In the genomic region with DNA sequence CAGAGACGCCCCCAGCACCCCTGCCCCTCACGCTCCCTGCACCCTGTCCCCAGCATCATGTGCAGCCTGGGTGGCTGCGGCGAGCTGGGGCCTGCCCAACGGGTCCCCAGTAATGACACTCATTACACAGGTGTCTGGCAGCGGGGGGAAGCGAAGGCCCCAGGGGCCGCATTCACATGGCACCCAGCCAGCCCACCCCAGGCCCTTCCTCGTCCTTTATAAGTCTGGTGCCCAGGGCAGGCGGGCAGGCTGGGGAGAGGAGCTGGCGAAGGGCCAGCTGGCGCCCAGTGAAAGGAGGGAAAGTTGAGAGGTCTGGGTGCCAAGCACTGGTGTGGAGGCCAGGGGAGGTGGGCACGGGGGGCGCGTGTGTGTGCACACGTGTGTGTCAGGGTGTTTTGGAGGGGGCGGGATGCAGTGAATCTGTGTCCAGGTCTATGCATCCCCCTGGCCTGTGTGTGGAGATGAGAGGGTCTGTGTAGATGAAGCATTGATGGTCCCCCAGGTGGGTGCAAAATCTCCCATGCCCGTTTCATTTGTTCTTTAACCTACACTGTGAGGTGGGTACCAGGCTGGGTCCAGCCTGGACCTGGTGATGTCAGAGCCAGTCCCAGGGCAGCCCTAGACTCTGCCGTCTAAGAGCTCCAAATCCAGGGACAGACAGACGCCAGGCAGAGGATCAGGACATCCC, we compare ENCODE assay signal across 12 cellular contexts.
A peak's percentile ranks its signal among the peaks of the same experiment; 100 is the strongest.
DNase-seq lines count a peak whose midpoint lies in the region; ATAC-seq and TF ChIP-seq lines count a peak whose summit lies in the region.
"Had no signal": no experiment of that assay in that cellular context is flagged by ENCODE, and none has a peak within 500 bp of the region (broad histone marks: within the 10 kb centered on the region; RNA-seq: fewer than 3 reads in every experiment).

No MANE protein-coding gene starts in this region.

- intact Hi-C loops in gastrocnemius medialis (cut with DNase I; ENCODE audit: low total_unique reads) = loop anchor here (10.0 kb wide), 1 partner anchor 181 kb away; a partner anchor contains a TSS

- H3K4me3 ChIP-seq in coronary artery (no peak overlapping the region), gastrocnemius medialis (no peak overlapping the region)

- in situ Hi-C loops in gastrocnemius medialis (cut with MboI; ENCODE audit: low sequenced_read_pairs in 4 of 4) = loop anchor here in 2 of 4 donors (25.0 kb wide), 2 partner anchors 91 to 166 kb away; no protein-coding TSS in a partner anchor

- H3K27me3 ChIP-seq in gastrocnemius medialis = no peaks in the 10 kb centered on the region

- H3K4me1 Mint-ChIP-seq in activated T-helper 17 cell treated with anti-CD3 and anti-CD28 coated beads, Interleukin-2, amount 50 U/mL, for 72 hours = peaks cover 7% of the 10 kb centered on the region

- peaks cover 19 to 21% of the 10 kb centered on the region in 2 donors for H3K4me1 ChIP-seq in gastrocnemius medialis

- no peak overlapping the region for H3K4me3 Mint-ChIP-seq in activated T-helper 17 cell treated with anti-CD3 and anti-CD28 coated beads, Interleukin-2, amount 50 U/mL, for 72 hours

- no peaks in the 10 kb centered on the region for H3K9me3 Mint-ChIP-seq in activated T-helper 17 cell treated with anti-CD3 and anti-CD28 coated beads, Interleukin-2, amount 50 U/mL, for 72 hours

- no peaks in the 10 kb centered on the region for H3K36me3 Mint-ChIP-seq in activated T-helper 17 cell treated with anti-CD3 and anti-CD28 coated beads, Interleukin-2, amount 50 U/mL, for 72 hours (ENCODE audit: low read depth)

- TF ChIP-seq CTCF in coronary artery (IDR thresholded peaks at IDR 0.05) (no peak), gastrocnemius medialis (IDR thresholded peaks at IDR 0.05 in 4 of 5, conservative IDR thresholded peaks at IDR 0.05 in 1 of 5) (no peak)

- no peaks in the 10 kb centered on the region for H3K9me3 ChIP-seq in gastrocnemius medialis

- DNase-seq in DMS153 (lab: John Stamatoyannopoulos, UW) (peak; percentile 63), NCI-H1092 treated with DMSO at 0.1 percent for 48 hours (lab: John Stamatoyannopoulos, UW) (peak; percentile 82), coronary artery (ENCODE audit: low spot score) (no peak), gastrocnemius medialis (no peak), SKM-1 treated with dmso at 0.1 percent for 144 hours (lab: John Stamatoyannopoulos, UW; ENCODE audit: unreplicated experiment) (no peak)
- no peak for DNase-seq in NK-92 treated with Interleukin-12 subunit alpha and Interleukin-12 subunit beta, amount 100 ng/mL, for 24 hours (lab: John Stamatoyannopoulos, UW)
- DNase-seq: activated effector memory CD4-positive, alpha-beta T cell treated with anti-CD3 and anti-CD28 coated beads, Interleukin-2, amount 50 U/mL, for 16 hours; central memory CD4-positive, alpha-beta T cell; Kasumi-1; NCI-H526; stimulated activated CD8-positive, alpha-beta memory T cell treated with anti-CD3 and anti-CD28 coated beads, Interleukin-4, amount 100 ng/mL, for 48 hours had no signal

- H3K27me3 Mint-ChIP-seq in activated T-helper 17 cell treated with anti-CD3 and anti-CD28 coated beads, Interleukin-2, amount 50 U/mL, for 72 hours = peaks cover 7% of the 10 kb centered on the region

- H3K27ac ChIP-seq in coronary artery (peak overlapping the region; percentile 51 to 85), gastrocnemius medialis (peak overlapping the region; percentile 83 to 95 (median 85))

- no peak for ATAC-seq in gastrocnemius medialis
- ATAC-seq in activated T-helper 17 cell treated with anti-CD3 and anti-CD28 coated beads, Interleukin-2, amount 50 U/mL, for 72 hours (replicated peaks) = no peak

- no peak overlapping the region for H3K27ac Mint-ChIP-seq in activated T-helper 17 cell treated with anti-CD3 and anti-CD28 coated beads, Interleukin-2, amount 50 U/mL, for 72 hours

- TF ChIP-seq POLR2A in gastrocnemius medialis (IDR thresholded peaks at IDR 0.05) = no peak

- no peaks in the 10 kb centered on the region for H3K36me3 ChIP-seq in gastrocnemius medialis

Comparison
In these comparisons a context has a peak if more than half of its experiments do, and no peak if none do; other contexts are left out.
1. DNase-seq: peak in DMS153 (single experiment) and NCI-H1092 treated with DMSO at 0.1 percent for 48 hours (single experiment); none in coronary artery (single experiment), gastrocnemius medialis (0 of 2), NK-92 treated with Interleukin-12 subunit alpha and Interleukin-12 subunit beta, amount 100 ng/mL, for 24 hours (single experiment) and SKM-1 treated with dmso at 0.1 percent for 144 hours (single experiment).